Comparison of ENCODE assay signal across 2 cellular contexts in genomic region chr15:32394745-32395144, GRCh38. TPM values are rescaled to one million over a fixed set of nuclear protein-coding genes. Genes with fewer than 3 reads are reported as not detected.
"Had no signal": no experiment of that assay in that cellular context is flagged by ENCODE, and none has a peak within 500 bp of the region (broad histone marks: within the 10 kb centered on the region; RNA-seq: fewer than 3 reads in every experiment).

No MANE protein-coding gene starts in this region.

RNA-seq across cellular contexts. Expression of gene GOLGA8K, which starts 8.3 kb away (rescaled TPM):
- total RNA-seq: G401, GM12878 had no signal
